22 cellular contexts compared by ENCODE assay signal in the genomic region with DNA sequence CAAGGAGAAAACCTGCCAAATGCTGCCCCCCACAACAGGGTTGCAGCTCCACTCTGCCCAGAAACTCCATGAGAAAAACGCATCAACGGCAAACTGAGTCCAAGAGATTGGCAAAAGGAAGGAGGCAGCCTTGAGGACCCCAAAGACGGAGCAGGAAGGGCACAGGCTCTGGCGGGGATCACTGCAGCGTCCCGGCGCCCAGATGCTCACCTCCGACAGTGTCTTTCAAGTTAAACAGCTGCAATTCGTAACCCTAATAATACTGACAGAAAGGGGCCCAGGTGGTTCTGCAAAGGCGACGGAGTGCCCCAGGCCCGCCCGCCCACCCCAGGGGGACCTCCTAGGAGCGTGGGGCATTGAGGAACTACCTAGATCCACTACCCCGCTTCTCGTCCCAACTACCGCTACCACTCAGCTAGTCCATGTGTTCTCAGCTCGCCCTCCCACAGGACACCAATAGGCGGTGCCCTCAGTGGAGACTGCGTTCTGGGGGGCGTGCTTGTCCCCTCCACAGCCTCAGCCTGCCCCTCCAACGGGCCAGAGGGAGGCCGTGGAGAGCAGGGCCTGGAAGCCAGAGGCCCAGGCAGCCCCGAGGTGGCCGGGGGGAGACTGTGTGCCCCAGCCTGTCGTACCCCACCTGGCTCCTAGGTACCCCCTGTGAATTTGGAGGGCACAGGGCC.
DNase-seq lines count a peak whose midpoint lies in the region; FAIRE-seq and TF ChIP-seq lines count a peak whose summit lies in the region.
"Had no signal": no experiment of that assay in that cellular context is flagged by ENCODE, and none has a peak within 500 bp of the region (broad histone marks: within the 10 kb centered on the region; RNA-seq: fewer than 3 reads in every experiment).

No MANE protein-coding gene starts in this region.

- no peaks in the 10 kb centered on the region for H3K4me1 Mint-ChIP-seq in glutamatergic neuron (ENCODE audit: low read depth, unreplicated experiment)
- H3K4me1 Mint-ChIP-seq: CD14-positive monocyte had no signal

- no peak overlapping the region for H3K4me3 Mint-ChIP-seq in glutamatergic neuron (ENCODE audit: unreplicated experiment)
- H3K4me3 Mint-ChIP-seq: CD14-positive monocyte had no signal

- H3K27ac ChIP-seq in small intestine (ENCODE audit: low read depth in 1 of 2, low read length in 1 of 2), result no peak overlapping the region
- H3K27ac ChIP-seq: KMS-11 had no signal

- 85 to 88% (median 87%) methylated on average over 25 to 26 of the region's 26 CpGs for WGBS in small intestine, 3 donors

- DNase-seq in GM13976 (ENCODE audit: low spot score) (peak; percentile 22), H7 (peak; percentile 66), glutamatergic neuron (peak; percentile 15), posterior vena cava (ENCODE audit: low spot score) (peak; percentile 58), RKO (ENCODE audit: low spot score) (no peak), small intestine (no peak), T-helper 2 cell (no peak)
- no peak for DNase-seq in activated CD4-positive, alpha-beta T cell treated with anti-CD3 and anti-CD28 coated beads, Interleukin-2, amount 50 U/mL, for 48 hours
- DNase-seq: ACHN, DMS79 treated with DMSO at 0.1 percent for 48 hours, MV-4-11, NCI-H1417, NCI-H187, NCI-H2107, NCI-H2227 treated with DMSO at 0.1 percent for 48 hours, NCI-H510A treated with DMSO at 0.1 percent for 48 hours, NCI-H774, RPMI8226, SHP77 treated with DMSO at 0.1 percent for 48 hours, SK-N-SH had no signal

- intact Hi-C loops in posterior vena cava (cut with DNase I), result no loop called here

- peaks cover 5% of the 10 kb centered on the region for H3K36me3 Mint-ChIP-seq in glutamatergic neuron (ENCODE audit: unreplicated experiment)
- H3K36me3 Mint-ChIP-seq: CD14-positive monocyte had no signal

- H3K27me3 ChIP-seq in H7 (ENCODE audit: control insufficient read depth, insufficient read depth, low read length) (no peaks in the 10 kb centered on the region), small intestine (ENCODE audit: control insufficient read depth in 2 of 2, insufficient read depth in 2 of 2, low read length in 2 of 2) (no peaks in the 10 kb centered on the region)

- H3K9me3 ChIP-seq in small intestine (ENCODE audit: control insufficient read depth, low read depth), result no peaks in the 10 kb centered on the region
- H3K9me3 ChIP-seq: SK-N-SH had no signal

- H3K27me3 Mint-ChIP-seq in glutamatergic neuron (ENCODE audit: unreplicated experiment), result peaks cover 3% of the 10 kb centered on the region

- peaks cover 10% of the 10 kb centered on the region for H3K9me3 Mint-ChIP-seq in glutamatergic neuron (ENCODE audit: unreplicated experiment)

- H3K4me3 ChIP-seq in H7 (ENCODE audit: insufficient read depth, low read depth, low read length) (no peak overlapping the region), small intestine (ENCODE audit: low read depth in 1 of 2, low read length in 2 of 2) (no peak overlapping the region)

- in situ Hi-C loops in GM13976 (cut with MboI; ENCODE audit: low sequenced_read_pairs, unreplicated experiment), result no loop called here

- H3K36me3 ChIP-seq in H7 (replicated peaks; ENCODE audit: control insufficient read depth, insufficient read depth, low read length) (peaks cover 8% of the 10 kb centered on the region), small intestine (ENCODE audit: control insufficient read depth in 2 of 2, insufficient read depth in 2 of 2, low read length in 2 of 2) (no peaks in the 10 kb centered on the region)

- FAIRE-seq in small intestine (lab: Jason Lieb, UNC), result no peak

- no peak for TF ChIP-seq CTCF in GM13976 (IDR thresholded peaks at IDR 0.05; ENCODE audit: borderline replicate concordance, control extremely low read depth, extremely low read depth, insufficient read depth, missing control alignments)
- TF ChIP-seq CTCF in glutamatergic neuron (IDR thresholded peaks at IDR 0.05; ENCODE audit: partially characterized antibody, unreplicated experiment), result no peak

- H3K4me1 ChIP-seq in small intestine (ENCODE audit: control insufficient read depth in 2 of 2, insufficient read depth in 1 of 2, low read depth in 1 of 2, low read length in 1 of 2), result no peaks in the 10 kb centered on the region

- no peak overlapping the region for H3K27ac Mint-ChIP-seq in glutamatergic neuron (ENCODE audit: unreplicated experiment)
- H3K27ac Mint-ChIP-seq: CD14-positive monocyte had no signal

Comparison
In these comparisons a context has a peak if more than half of its experiments do, and no peak if none do; other contexts are left out.
1. DNase-seq: peak in GM13976 (single experiment), H7 (single experiment), glutamatergic neuron (single experiment) and posterior vena cava (single experiment); none in RKO (single experiment), activated CD4-positive, alpha-beta T cell treated with anti-CD3 and anti-CD28 coated beads, Interleukin-2, amount 50 U/mL, for 48 hours (0 of 2), small intestine (single experiment) and T-helper 2 cell (0 of 5).